In genomic region chr17:2279707-2280106, GRCh38 we compare ENCODE assay signal across 17 cellular contexts.
"Had no signal": no experiment of that assay in that cellular context is flagged by ENCODE, and none has a peak within 500 bp of the region (broad histone marks: within the 10 kb centered on the region; RNA-seq: fewer than 3 reads in every experiment).

No MANE protein-coding gene starts in this region.

- H3K4me1 Mint-ChIP-seq: activated B cell treated with CpG ODN at 0.5 μM for 24 hours had no signal

- H3K27me3 ChIP-seq: cardiac muscle cell, tibial artery, vagina had no signal

- ATAC-seq: activated T-helper 17 cell treated with anti-CD3 and anti-CD28 coated beads, Interleukin-2, amount 50 U/mL, for 72 hours; left ventricle myocardium superior; natural killer cell treated with Interleukin-12 subunit alpha and Interleukin-12 subunit beta and Interleukin-15 and Interleukin-18, amount 100 ng/mL, for 72 hours; SK-N-SH treated with all-trans-retinoic acid at 6 μM for 48 hours had no signal

- H3K4me3 Mint-ChIP-seq: activated B cell treated with CpG ODN at 0.5 μM for 24 hours; activated T-helper 17 cell treated with anti-CD3 and anti-CD28 coated beads, Interleukin-2, amount 50 U/mL, for 72 hours; natural killer cell treated with Interleukin-12 subunit alpha and Interleukin-12 subunit beta and Interleukin-15 and Interleukin-18, amount 100 ng/mL, for 72 hours had no signal

- H3K27ac ChIP-seq: cardiac muscle cell, tibial artery, vagina had no signal

- H3K27ac Mint-ChIP-seq: activated B cell treated with CpG ODN at 0.5 μM for 24 hours had no signal

- DNase-seq: activated B cell treated with CpG ODN at 0.5 μM for 24 hours; activated CD4-positive, alpha-beta T cell treated with anti-CD3 and anti-CD28 coated beads, Interleukin-2, amount 50 U/mL, for 48 hours; activated CD8-positive, alpha-beta memory T cell treated with anti-CD3 and anti-CD28 coated beads, Interleukin-2, amount 50 U/mL, for 4 hours; hippocampal formation; kidney; left ventricle myocardium superior; mesenchymal stem cell; SHP77; stimulated activated CD4-positive, alpha-beta T cell treated with anti-CD3 and anti-CD28 coated beads, Interleukin-1b, Interleukin-23, amount 100 ng/mL, for 48 hours; tibial artery had no signal

- H3K9me3 Mint-ChIP-seq: activated B cell treated with CpG ODN at 0.5 μM for 24 hours; activated T-helper 17 cell treated with anti-CD3 and anti-CD28 coated beads, Interleukin-2, amount 50 U/mL, for 72 hours; natural killer cell treated with Interleukin-12 subunit alpha and Interleukin-12 subunit beta and Interleukin-15 and Interleukin-18, amount 100 ng/mL, for 72 hours had no signal

- FAIRE-seq: colon, endometrium, kidney had no signal

- H3K4me3 ChIP-seq: cardiac muscle cell, tibial artery, vagina had no signal

- H3K27me3 Mint-ChIP-seq: activated B cell treated with CpG ODN at 0.5 μM for 24 hours; activated T-helper 17 cell treated with anti-CD3 and anti-CD28 coated beads, Interleukin-2, amount 50 U/mL, for 72 hours; natural killer cell treated with Interleukin-12 subunit alpha and Interleukin-12 subunit beta and Interleukin-15 and Interleukin-18, amount 100 ng/mL, for 72 hours had no signal

- H3K4me1 ChIP-seq: tibial artery, vagina had no signal

- H3K9me3 ChIP-seq: tibial artery, vagina had no signal
